In genomic region chr6:17250237-17250636, GRCh38 we compare ENCODE assay signal across 21 cellular contexts. TPM values are rescaled to one million over a fixed set of nuclear protein-coding genes. Genes with fewer than 3 reads are reported as not detected.
"Had no signal": no experiment of that assay in that cellular context is flagged by ENCODE, and none has a peak within 500 bp of the region (broad histone marks: within the 10 kb centered on the region; RNA-seq: fewer than 3 reads in every experiment).

No MANE protein-coding gene starts in this region.

- H3K27ac ChIP-seq: SJSA1, SK-N-MC had no signal

- H3K4me1 Mint-ChIP-seq: T-cell had no signal

- H3K36me3 ChIP-seq: SJSA1 had no signal

- ATAC-seq: T-cell had no signal

- H3K9me3 ChIP-seq: SJSA1 had no signal

- H3K4me3 Mint-ChIP-seq: T-cell had no signal

- H3K4me1 ChIP-seq: SJSA1 had no signal

- H3K27me3 ChIP-seq: SJSA1 had no signal

- H3K27ac Mint-ChIP-seq: T-cell had no signal

- H3K36me3 Mint-ChIP-seq: T-cell had no signal

- DNase-seq: KBM-7, MV-4-11, NCI-H1048, NCI-H1105, NCI-H1417, NCI-H1436 treated with DMSO at 0.1 percent for 48 hours, NCI-H187, NCI-H2029, NCI-H2081 treated with DMSO at 0.1 percent for 48 hours, NCI-H2227 treated with DMSO at 0.1 percent for 48 hours, NCI-H526 treated with DMSO at 0.1 percent for 48 hours, NCI-H774, Right ventricle myocardium superior, RPMI8226, SIG-M5, SW 1271, T-cell had no signal

- H3K4me3 ChIP-seq: SJSA1, SK-N-MC had no signal

RNA-seq across cellular contexts. Expression of gene RBM24, which starts 30.9 kb away (rescaled TPM):
- total RNA-seq: HT-29, MCF 10A had no signal
